8 cellular contexts compared by ENCODE assay signal in the genomic region with DNA sequence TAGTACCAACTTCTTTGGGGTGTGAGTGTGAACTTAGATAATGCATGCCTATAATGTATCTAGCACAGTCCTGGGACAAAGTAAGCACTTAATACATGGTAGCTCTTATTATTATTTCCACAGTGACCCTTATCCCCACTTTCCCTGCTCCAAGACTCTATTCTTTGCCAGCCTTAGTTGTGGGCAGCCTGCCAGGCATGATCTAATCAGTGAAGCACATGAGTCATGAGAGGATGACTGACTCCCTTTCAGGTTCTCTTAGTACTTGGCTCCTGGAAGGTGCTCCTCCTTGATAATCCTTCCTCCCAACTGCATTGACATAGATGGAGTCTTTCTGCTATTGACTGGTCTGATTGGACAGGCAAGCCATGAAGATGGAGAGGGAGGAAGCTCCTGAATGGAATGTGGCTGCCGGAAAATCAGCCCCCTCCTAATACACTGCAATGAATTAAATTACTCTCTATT. TPM values are rescaled to one million over a fixed set of nuclear protein-coding genes. Genes with fewer than 3 reads are reported as not detected.
DNase-seq lines count a peak whose midpoint lies in the region; ATAC-seq, FAIRE-seq and TF ChIP-seq lines count a peak whose summit lies in the region.

No MANE protein-coding gene starts in this region.

- peak; percentile 68 for FAIRE-seq in K562 (lab: Jason Lieb, UNC)

- H3K4me3 ChIP-seq in K562 = no peak overlapping the region
- no peak overlapping the region for H3K4me3 ChIP-seq in left lung

- in situ Hi-C loops in K562 (cut with MboI) = loop anchor here (5.0 to 10.0 kb wide), 4 partner anchors 83 to 494 kb away; no protein-coding TSS in a partner anchor

- H3K9me3 ChIP-seq in K562 (replicated peaks; ENCODE audit: control insufficient read depth, insufficient read depth, low read depth, low read length) (no peaks in the 10 kb centered on the region), left lung (no peaks in the 10 kb centered on the region)

- no TSS peak for BruUV-seq in K562 (replicated peaks; lab: Mats Ljungman, UMichigan)

- H3K79me2 ChIP-seq in K562 (ENCODE audit: control insufficient read depth, insufficient read depth, low read length) = no peaks in the 10 kb centered on the region

- H3K36me3 ChIP-seq in K562 (ENCODE audit: control insufficient read depth, insufficient read depth, low read length) (no peaks in the 10 kb centered on the region), left lung (no peaks in the 10 kb centered on the region)

- H4K20me1 ChIP-seq in K562 (replicated peaks; ENCODE audit: control insufficient read depth, insufficient read depth, low read length) = no peaks in the 10 kb centered on the region

- no peak for TF ChIP-seq RAD21 in Ishikawa (IDR thresholded peaks at IDR 0.05; ENCODE audit: low read depth)
- TF ChIP-seq RAD21 in K562 (CRISPR knock-in tag; conservative IDR thresholded peaks at IDR 0.05 in 1 of 2, IDR thresholded peaks at IDR 0.05 in 1 of 2) = no peak

- intact Hi-C loops in K562 (cut with micrococcal nuclease) = loop anchor here (1.0 to 5.0 kb wide), 2 partner anchors 84 to 318 kb away; no protein-coding TSS in a partner anchor
- intact Hi-C loops in left lung (cut with DNase I) = loop anchor here in 1 of 2 donors (5.0 to 10.0 kb wide), 2 partner anchors 162 to 264 kb away; no protein-coding TSS in a partner anchor

- TF ChIP-seq CTCF in AG09319 (IDR thresholded peaks at IDR 0.05; ENCODE audit: low read depth, low read length) (no peak), K562 (IDR thresholded peaks at IDR 0.05 in 2 of 3, conservative IDR thresholded peaks at IDR 0.05 in 1 of 3; ENCODE audit: insufficient read depth in 2 of 3, low read depth in 1 of 3, low read length in 3 of 3) (no peak), left lung (IDR thresholded peaks at IDR 0.05) (no peak)

- POLR2A ChIA-PET in K562 (lab: Yijun Ruan, JAX) = interaction anchor here (0.5 to 1.6 kb wide), 6 partner anchors 29 to 470 kb away, joined by 3 to 4 read pairs (median 3); no protein-coding TSS in a partner anchor

- H3K9ac ChIP-seq in K562 (ENCODE audit: insufficient read depth in 1 of 2, low read depth in 2 of 2, low read length in 2 of 2) = no peak overlapping the region

- TF ChIP-seq EP300 in Ishikawa (IDR thresholded peaks at IDR 0.05; ENCODE audit: borderline replicate concordance) = no peak; the same call in 1 of the 2 replicates
- TF ChIP-seq EP300 in K562 (IDR thresholded peaks at IDR 0.05; ENCODE audit: low read length) = peak; percentile 44; the same call in 1 of the 2 replicates

- no peaks in the 10 kb centered on the region for H3K9me1 ChIP-seq in K562 (ENCODE audit: control insufficient read depth, insufficient read depth, low read length)

- H3K4me2 ChIP-seq in K562 (ENCODE audit: insufficient read depth, low read length) = no peak overlapping the region

- 0% methylated on average over 1 of the region's 1 CpG for WGBS in K562 (ENCODE audit: insufficient coverage, low coverage, missing lambda C conversion rate)

- ATAC-seq in K562 = peak; percentile 52
- peak; percentile 81 for ATAC-seq in left lung
- no peak for ATAC-seq in GM19463 (IDR thresholded peaks at IDR 0.05; ENCODE audit: unreplicated experiment)
- ATAC-seq in GM21360 (IDR thresholded peaks at IDR 0.05; ENCODE audit: unreplicated experiment) = no peak

- no peak for TF ChIP-seq POLR2A in K562 (conservative IDR thresholded peaks at IDR 0.05)

- DNase-seq in AG09319 (ENCODE audit: extremely low read depth, low read depth) (peak; percentile 41), K562 (ENCODE audit: extremely low read depth in 1 of 4, low spot score in 3 of 4) (peak in 2 of 4 experiments; percentile 35 to 66), left lung (peak in 1 of 2 donors; percentile 76), cerebellar cortex (ENCODE audit: low spot score) (no peak), 8988T (no peak)

- no peaks in the 10 kb centered on the region; a peak in 2 of 5 replicates for H3K4me1 ChIP-seq in K562 (replicated peaks in 1 of 2; ENCODE audit: control insufficient read depth in 2 of 2, insufficient read depth in 2 of 2, low read length in 2 of 2)
- H3K4me1 ChIP-seq in left lung = peaks cover 0 to 11% of the 10 kb centered on the region in 2 donors

- H2AFZ ChIP-seq in K562 (ENCODE audit: low read depth, low read length) = no peak overlapping the region

- CTCF ChIA-PET in K562 (lab: Yijun Ruan, JAX; ENCODE audit: low intra/inter-chr PET ratio) = interaction anchor here (0.5 to 6.7 kb wide), 2 partner anchors 261 to 503 kb away, joined by 3 to 37 read pairs; no protein-coding TSS in a partner anchor

- no peaks in the 10 kb centered on the region; a peak in 1 of 5 replicates for H3K27me3 ChIP-seq in K562 (ENCODE audit: control insufficient read depth in 2 of 2, insufficient read depth in 2 of 2, low read length in 2 of 2)
- no peaks in the 10 kb centered on the region for H3K27me3 ChIP-seq in left lung

- H3K27ac ChIP-seq in K562 (ENCODE audit: extremely low read depth, low read depth, low read length) (no peak overlapping the region), left lung (no peak overlapping the region)

TF ChIP-seq in Ishikawa, 13 proteins besides CTCF, POLR2A, EP300 and RAD21:
- TF ChIP-seq CREB1 (IDR thresholded peaks at IDR 0.05; ENCODE audit: low read depth) = no peak
- TF ChIP-seq NFIC (IDR thresholded peaks at IDR 0.05) = peak; percentile 64

TF ChIP-seq in K562, 482 proteins besides CTCF, POLR2A, EP300 and RAD21 (continues in another document):
- TF ChIP-seq LCOR (CRISPR knock-in tag; IDR thresholded peaks at IDR 0.05) (no peak), EGR1 (conservative IDR thresholded peaks at IDR 0.05) (no peak), E2F3 (CRISPR knock-in tag; IDR thresholded peaks at IDR 0.05) (no peak), OTX1 (CRISPR knock-in tag; IDR thresholded peaks at IDR 0.05) (no peak), ZBTB43 (CRISPR knock-in tag; IDR thresholded peaks at IDR 0.05) (no peak), SMARCA5 (IDR thresholded peaks at IDR 0.05) (no peak), ZNF263 (CRISPR knock-in tag; IDR thresholded peaks at IDR 0.05; ENCODE audit: borderline replicate concordance) (peak; percentile 94), NCOA2 (IDR thresholded peaks at IDR 0.05; ENCODE audit: partially characterized antibody in 2 of 2) (no peak), ZNF197 (CRISPR knock-in tag; IDR thresholded peaks at IDR 0.05; ENCODE audit: low read depth) (no peak), EHMT2 (IDR thresholded peaks at IDR 0.05) (peak; percentile 55; the same call in 1 of the 2 replicates), NFATC3 (IDR thresholded peaks at IDR 0.05) (no peak)

RNA-seq across cellular contexts. Expression of gene GNG12, which starts 17.4 kb away (rescaled TPM):
- 1.7 and 2.8 TPM in 2 replicates for total RNA-seq in K562 (2011; cell fraction: chromatin; rRNA removed; ENCODE audit: low replicate concordance)
- total RNA-seq in K562 (2011; cell fraction: nucleolus; rRNA removed) = 0.13 and 0.50 TPM in 2 replicates
- 0.88 and 2.5 TPM in 2 replicates for total RNA-seq in K562 (2011; cell fraction: nucleoplasm; rRNA removed)
- total RNA-seq in K562 (2014; rRNA removed) (3.3 and 3.6 TPM in 2 replicates), K562 (2014; rRNA removed; fragmentation: Illumina TruSeq; extraction: Trizol) (6.0 and 6.6 TPM in 2 replicates), K562 (2015; rRNA removed; fragmentation: Illumina TruSeq; extraction: Trizol) (4.9 and 5.6 TPM in 2 replicates), K562 (2021) (3.7 and 4.1 TPM in 2 replicates), left lung (10 to 100 TPM; 57.0 to 71.9 TPM)
- polyA plus RNA-seq in K562 (2011; rRNA removed) (4.6 and 7.5 TPM in 2 replicates), K562 (2014; fragmentation: Illumina TruSeq; extraction: Trizol) (4.2 and 5.4 TPM in 2 replicates), K562 (2014; fragmentation: Nextera tagmentation; extraction: Ambion mirVana) (1 to 10 TPM; 2.6 to 2.7 TPM), K562 (2014; rRNA removed) (2.8 and 3.0 TPM in 2 replicates)
- polyA plus RNA-seq in K562 (2011; cell fraction: cytosol; rRNA removed) = 0.82 and 5.4 TPM in 2 replicates
- polyA plus RNA-seq in K562 (2011; cell fraction: nucleus; rRNA removed) = 1.5 and 4.3 TPM in 2 replicates
- 3.2 and 4.9 TPM in 2 replicates for polyA plus RNA-seq in K562 (2012)
- polyA minus RNA-seq in K562 (2011; rRNA and poly(A)+ RNA removed) = 3.9 and 9.8 TPM in 2 replicates
- 1.4 and 3.4 TPM in 2 replicates for polyA minus RNA-seq in K562 (2011; cell fraction: cytosol; rRNA and poly(A)+ RNA removed)
- 0.67 and 3.6 TPM in 2 replicates for polyA minus RNA-seq in K562 (2011; cell fraction: nucleus; rRNA and poly(A)+ RNA removed)

Comparison
In these comparisons a context has a peak if more than half of its experiments do, and no peak if none do; other contexts are left out.
1. ATAC-seq: peak in K562 (single experiment) and left lung (single experiment); none in GM19463 (single experiment) and GM21360 (single experiment).
2. RNA of gene GNG12, which starts 17.4 kb away (total RNA-seq): 57.0 to 71.9 TPM in left lung; 0.13 to 6.6 TPM in K562; every median in the first group is over 4 times any median in the second.